ENCODE assay signal across 11 cellular contexts in the genomic region with DNA sequence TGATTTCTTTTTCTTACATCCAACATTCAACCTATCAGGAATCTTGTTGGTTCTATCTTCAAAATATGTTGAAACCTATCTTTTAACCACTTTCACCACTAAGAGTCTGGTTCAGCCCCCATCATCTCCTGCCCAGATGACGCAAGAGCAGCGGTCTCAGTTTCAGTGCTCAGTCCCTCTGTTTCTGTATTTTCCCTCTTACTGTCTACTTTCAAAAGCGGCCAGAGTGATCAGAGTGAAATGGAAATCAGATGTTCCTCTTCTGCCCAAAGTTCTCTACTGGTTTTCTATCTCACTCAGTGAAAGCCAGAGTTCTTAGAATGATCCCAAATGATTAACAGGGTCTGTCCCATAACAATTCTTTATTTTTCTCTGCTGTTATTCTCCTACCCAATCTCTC.
DNase-seq lines count a peak whose midpoint lies in the region; ATAC-seq, FAIRE-seq and TF ChIP-seq lines count a peak whose summit lies in the region.
"Had no signal": no experiment of that assay in that cellular context is flagged by ENCODE, and none has a peak within 500 bp of the region (broad histone marks: within the 10 kb centered on the region; RNA-seq: fewer than 3 reads in every experiment).

No MANE protein-coding gene starts in this region.

- no peaks in the 10 kb centered on the region for H3K4me1 Mint-ChIP-seq in osteocyte (ENCODE audit: unreplicated experiment)

- no peaks in the 10 kb centered on the region for H3K27me3 ChIP-seq in upper lobe of right lung
- H3K27me3 ChIP-seq: BLaER1, left lung had no signal

- ATAC-seq in HG02885 (IDR thresholded peaks at IDR 0.05; ENCODE audit: poor library complexity, unreplicated experiment), result peak; percentile 98
- peak; percentile 63 for ATAC-seq in upper lobe of right lung
- ATAC-seq: effector memory CD8-positive, alpha-beta T cell; left lung had no signal

- H3K9me3 ChIP-seq in upper lobe of right lung, result no peaks in the 10 kb centered on the region
- H3K9me3 ChIP-seq: BLaER1, left lung had no signal

- no peak for FAIRE-seq in urothelium cell line (lab: Jason Lieb, UNC)

- H3K36me3 ChIP-seq in upper lobe of right lung, result no peaks in the 10 kb centered on the region
- H3K36me3 ChIP-seq: BLaER1, left lung had no signal

- intact Hi-C loops in upper lobe of right lung (cut with DNase I), result no loop called here

- no peaks in the 10 kb centered on the region for H3K36me3 Mint-ChIP-seq in osteocyte (ENCODE audit: unreplicated experiment)

- DNase-seq in stimulated activated CD4-positive, alpha-beta T cell treated with anti-CD3 and anti-CD28 coated beads, Interleukin-12 subunit alpha, Interleukin-12 subunit beta, amount 100 ng/mL, for 48 hours (ENCODE audit: low read depth in 2 of 3, low spot score in 1 of 3), result peak in 2 of 3 donors; percentile 8 to 42
- no peak for DNase-seq in stimulated activated CD4-positive, alpha-beta T cell treated with anti-CD3 and anti-CD28 coated beads, Interleukin-4, amount 100 ng/mL, for 1 hour
- DNase-seq in NOMO-1 treated with dmso at 0.1 percent for 144 hours (lab: John Stamatoyannopoulos, UW; ENCODE audit: unreplicated experiment), result peak; percentile 66
- DNase-seq in upper lobe of right lung, result no peak
- no peak for DNase-seq in osteocyte (ENCODE audit: extremely low spot score, unreplicated experiment)
- no peak for DNase-seq in NCI-H1694 treated with DMSO at 0.1 percent for 48 hours (lab: John Stamatoyannopoulos, UW)
- no peak for DNase-seq in urothelium cell line (ENCODE audit: low spot score)
- DNase-seq: effector memory CD8-positive, alpha-beta T cell; left lung had no signal

- H3K27ac ChIP-seq in upper lobe of right lung, result no peak overlapping the region
- H3K27ac ChIP-seq: BLaER1, left lung had no signal

- no peak for TF ChIP-seq CTCF in upper lobe of right lung (IDR thresholded peaks at IDR 0.05)
- no peak for TF ChIP-seq CTCF in osteocyte (IDR thresholded peaks at IDR 0.05)

- no peaks in the 10 kb centered on the region for H3K27me3 Mint-ChIP-seq in osteocyte (ENCODE audit: unreplicated experiment)

- peaks cover 7% of the 10 kb centered on the region for H3K9me3 Mint-ChIP-seq in osteocyte (ENCODE audit: unreplicated experiment)
- H3K9me3 Mint-ChIP-seq: effector memory CD8-positive, alpha-beta T cell had no signal

- H3K4me3 Mint-ChIP-seq in osteocyte (ENCODE audit: unreplicated experiment), result no peak overlapping the region
- H3K4me3 Mint-ChIP-seq: effector memory CD8-positive, alpha-beta T cell had no signal

- H3K27ac Mint-ChIP-seq in osteocyte (ENCODE audit: unreplicated experiment), result no peak overlapping the region
- H3K27ac Mint-ChIP-seq: effector memory CD8-positive, alpha-beta T cell had no signal

- H3K4me1 ChIP-seq in upper lobe of right lung, result no peaks in the 10 kb centered on the region
- H3K4me1 ChIP-seq: BLaER1, left lung had no signal

- no peak overlapping the region for H3K4me3 ChIP-seq in upper lobe of right lung
- H3K4me3 ChIP-seq: BLaER1, left lung had no signal

Comparison
In these comparisons a context has a peak if more than half of its experiments do, and no peak if none do; other contexts are left out.
1. DNase-seq: peak in stimulated activated CD4-positive, alpha-beta T cell treated with anti-CD3 and anti-CD28 coated beads, Interleukin-12 subunit alpha, Interleukin-12 subunit beta, amount 100 ng/mL, for 48 hours (2 of 3) and NOMO-1 treated with dmso at 0.1 percent for 144 hours (single experiment); none in stimulated activated CD4-positive, alpha-beta T cell treated with anti-CD3 and anti-CD28 coated beads, Interleukin-4, amount 100 ng/mL, for 1 hour (single experiment), upper lobe of right lung (single experiment), osteocyte (single experiment), NCI-H1694 treated with DMSO at 0.1 percent for 48 hours (single experiment) and urothelium cell line (single experiment).